ENCODE assay signal across 20 cellular contexts in the genomic region with DNA sequence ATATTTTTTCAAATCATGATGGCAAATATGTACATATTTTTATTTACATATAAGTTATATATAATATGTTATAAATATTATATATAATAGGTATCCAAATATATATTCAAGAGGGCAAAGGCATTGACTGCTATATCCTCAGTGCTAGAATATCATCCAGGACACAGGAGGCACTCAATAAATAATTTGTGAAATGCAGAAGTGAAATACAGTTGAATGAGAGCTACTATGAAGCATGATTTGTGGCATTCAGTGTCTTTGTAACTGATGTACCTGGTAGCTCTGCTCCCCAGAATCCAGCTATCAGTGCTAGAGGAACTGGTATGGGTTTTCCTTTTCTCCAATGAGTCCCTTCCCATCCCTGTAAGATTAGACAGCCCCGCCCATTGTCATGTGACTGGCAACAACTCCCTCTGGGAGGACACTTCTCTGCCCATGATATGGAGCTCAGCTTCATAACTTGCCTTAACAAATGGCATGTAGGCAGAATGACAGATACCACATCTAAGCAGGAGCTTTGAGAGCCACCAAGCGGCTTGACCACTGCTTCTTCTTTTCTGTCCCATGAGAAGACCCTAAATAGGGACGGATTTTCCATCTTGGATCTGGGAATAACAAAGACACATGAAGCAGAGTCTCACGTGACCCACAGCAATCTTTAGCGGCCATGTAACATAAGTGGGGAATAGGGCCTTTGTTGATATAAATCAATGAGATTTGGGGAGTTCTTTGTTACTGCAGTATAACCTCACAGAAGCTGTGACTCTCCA. TPM values are rescaled to one million over a fixed set of nuclear protein-coding genes. Genes with fewer than 3 reads are reported as not detected.
A peak's percentile ranks its signal among the peaks of the same experiment; 100 is the strongest.
DNase-seq lines count a peak whose midpoint lies in the region; ATAC-seq, FAIRE-seq and TF ChIP-seq lines count a peak whose summit lies in the region.
"Had no signal": no experiment of that assay in that cellular context is flagged by ENCODE, and none has a peak within 500 bp of the region (broad histone marks: within the 10 kb centered on the region; RNA-seq: fewer than 3 reads in every experiment).

No MANE protein-coding gene starts in this region.

- H3K9me3 ChIP-seq in K562 (replicated peaks; ENCODE audit: control insufficient read depth, insufficient read depth, low read depth, low read length) (no peaks in the 10 kb centered on the region; the same call in 1 of the 2 replicates), small intestine (ENCODE audit: control insufficient read depth, low read depth) (no peaks in the 10 kb centered on the region)

- H3K4me1 Mint-ChIP-seq in activated naive CD8-positive, alpha-beta T cell treated with anti-CD3 and anti-CD28 coated beads, Interleukin-2, amount 50 U/mL, for 24 hours = peaks cover 21% of the 10 kb centered on the region

- H3K36me3 ChIP-seq in K562 (ENCODE audit: control insufficient read depth, insufficient read depth, low read length) (no peaks in the 10 kb centered on the region; the same call in 2 of the 3 replicates), small intestine (ENCODE audit: control insufficient read depth in 2 of 2, insufficient read depth in 2 of 2, low read length in 2 of 2) (no peaks in the 10 kb centered on the region)

- no peak for TF ChIP-seq CTCF in K562 (IDR thresholded peaks at IDR 0.05 in 2 of 3, conservative IDR thresholded peaks at IDR 0.05 in 1 of 3; ENCODE audit: insufficient read depth in 2 of 3, low read depth in 1 of 3, low read length in 3 of 3)

- TF ChIP-seq EP300 in K562 (IDR thresholded peaks at IDR 0.05; ENCODE audit: low read length) = no peak

- no peak overlapping the region for H3K4me3 Mint-ChIP-seq in activated naive CD8-positive, alpha-beta T cell treated with anti-CD3 and anti-CD28 coated beads, Interleukin-2, amount 50 U/mL, for 24 hours

- H3K9me3 Mint-ChIP-seq in activated naive CD8-positive, alpha-beta T cell treated with anti-CD3 and anti-CD28 coated beads, Interleukin-2, amount 50 U/mL, for 24 hours = no peaks in the 10 kb centered on the region

- in situ Hi-C loops in K562 (cut with MboI) = loop anchor here (5.0 kb wide), 1 partner anchor 357 kb away; no protein-coding TSS in a partner anchor

- no peaks in the 10 kb centered on the region for H3K27me3 ChIP-seq in K562 (ENCODE audit: control insufficient read depth in 2 of 2, insufficient read depth in 2 of 2, low read length in 2 of 2)
- no peaks in the 10 kb centered on the region for H3K27me3 ChIP-seq in small intestine (ENCODE audit: control insufficient read depth in 2 of 2, insufficient read depth in 2 of 2, low read length in 2 of 2)

- H3K4me1 ChIP-seq in K562 (replicated peaks in 1 of 2; ENCODE audit: control insufficient read depth in 2 of 2, insufficient read depth in 2 of 2, low read length in 2 of 2) (peaks cover 8 to 32% of the 10 kb centered on the region in 2 experiments; a peak in 4 of 5 replicates), small intestine (ENCODE audit: control insufficient read depth in 2 of 2, insufficient read depth in 1 of 2, low read depth in 1 of 2, low read length in 1 of 2) (peaks cover 0 to 4% of the 10 kb centered on the region in 2 donors)

- H2AFZ ChIP-seq in K562 (ENCODE audit: low read depth, low read length) = peak overlapping the region; percentile 88

- TF ChIP-seq POLR2A in K562 (conservative IDR thresholded peaks at IDR 0.05) = no peak

- H3K4me2 ChIP-seq in K562 (ENCODE audit: insufficient read depth, low read length) = peak overlapping the region; percentile 57

- CTCF ChIA-PET in K562 (lab: Yijun Ruan, JAX; ENCODE audit: low intra/inter-chr PET ratio) = interaction anchor here (1.1 to 4.8 kb wide), 2 partner anchors 11 to 60 kb away, joined by 4 to 81 read pairs; no protein-coding TSS in a partner anchor

- peak; percentile 15 for DNase-seq in NCI-H82 (lab: John Stamatoyannopoulos, UW)
- no peak for DNase-seq in NCI-H82 treated with DMSO at 0.1 percent for 48 hours (lab: John Stamatoyannopoulos, UW; ENCODE audit: unreplicated experiment)
- peak; percentile 48 for DNase-seq in OCI-M1 (lab: John Stamatoyannopoulos, UW)
- DNase-seq in K562 (ENCODE audit: extremely low read depth in 1 of 4, low spot score in 3 of 4) = peak in 2 of 4 experiments; percentile 9 to 50
- peak; percentile 43 for DNase-seq in small intestine
- no peak for DNase-seq in activated naive CD8-positive, alpha-beta T cell treated with anti-CD3 and anti-CD28 coated beads, Interleukin-2, amount 50 U/mL, for 24 hours
- no peak for DNase-seq in pons (ENCODE audit: low spot score)
- DNase-seq in kidney tubule cell (ENCODE audit: low spot score) = no peak
- DNase-seq: DMS 273 treated with DMSO at 0.1 percent for 48 hours, GDM1, H7, Kasumi-1, MM.1S, NCI-H1105, NCI-H187, NCI-H446, NCI-H774 had no signal

- peak in 1 of 2 experiments; percentile 11; a peak in 1 of 4 replicates for TF ChIP-seq RAD21 in K562 (CRISPR knock-in tag; conservative IDR thresholded peaks at IDR 0.05 in 1 of 2, IDR thresholded peaks at IDR 0.05 in 1 of 2)

- FAIRE-seq in K562 (lab: Jason Lieb, UNC) = peak; percentile 35
- FAIRE-seq in small intestine (lab: Jason Lieb, UNC) = no peak
- FAIRE-seq: GM19239 had no signal

- intact Hi-C loops in K562 (cut with micrococcal nuclease) = loop anchor here (5.0 kb wide), 2 partner anchors 337 to 357 kb away; no protein-coding TSS in a partner anchor

- ATAC-seq in K562 = peak; percentile 38
- no peak for ATAC-seq in activated naive CD8-positive, alpha-beta T cell treated with anti-CD3 and anti-CD28 coated beads, Interleukin-2, amount 50 U/mL, for 24 hours
- ATAC-seq: Panc1 had no signal

- H3K9me1 ChIP-seq in K562 (ENCODE audit: control insufficient read depth, insufficient read depth, low read length) = no peaks in the 10 kb centered on the region

- H3K27me3 Mint-ChIP-seq in activated naive CD8-positive, alpha-beta T cell treated with anti-CD3 and anti-CD28 coated beads, Interleukin-2, amount 50 U/mL, for 24 hours = no peaks in the 10 kb centered on the region

- 31% methylated on average over 5 of the region's 5 CpGs for WGBS in K562 (ENCODE audit: insufficient coverage, low coverage, missing lambda C conversion rate)
- 86 to 90% (median 87%) methylated on average over 5 of the region's 5 CpGs for WGBS in small intestine, 3 donors

- POLR2A ChIA-PET in K562 (lab: Yijun Ruan, JAX) = interaction anchor here (0.6 to 1.6 kb wide), 3 partner anchors 28 to 460 kb away, joined by 3 to 5 read pairs (median 3); partner anchors contain the start of gene EXT2

- H3K4me3 ChIP-seq in K562 = no peak overlapping the region
- H3K4me3 ChIP-seq in small intestine (ENCODE audit: low read depth in 1 of 2, low read length in 2 of 2) = no peak overlapping the region

- H3K27ac ChIP-seq in K562 (ENCODE audit: extremely low read depth, low read depth, low read length) (no peak overlapping the region), small intestine (ENCODE audit: low read depth in 1 of 2, low read length in 1 of 2) (no peak overlapping the region)
- H3K27ac ChIP-seq: C4-2B had no signal

- BruUV-seq in K562 (replicated peaks; lab: Mats Ljungman, UMichigan) = no TSS peak

- H3K9ac ChIP-seq in K562 (ENCODE audit: insufficient read depth in 1 of 2, low read depth in 2 of 2, low read length in 2 of 2) = no peak overlapping the region

- no peaks in the 10 kb centered on the region for H3K36me3 Mint-ChIP-seq in activated naive CD8-positive, alpha-beta T cell treated with anti-CD3 and anti-CD28 coated beads, Interleukin-2, amount 50 U/mL, for 24 hours (ENCODE audit: low read depth)

- no peaks in the 10 kb centered on the region for H4K20me1 ChIP-seq in K562 (replicated peaks; ENCODE audit: control insufficient read depth, insufficient read depth, low read length)

- H3K79me2 ChIP-seq in K562 (ENCODE audit: control insufficient read depth, insufficient read depth, low read length) = no peaks in the 10 kb centered on the region

- no peak overlapping the region for H3K27ac Mint-ChIP-seq in activated naive CD8-positive, alpha-beta T cell treated with anti-CD3 and anti-CD28 coated beads, Interleukin-2, amount 50 U/mL, for 24 hours

TF ChIP-seq in K562, 482 proteins besides CTCF, POLR2A, EP300 and RAD21 (continues in another document):
- TF ChIP-seq CBX1 (IDR thresholded peaks at IDR 0.05; ENCODE audit: low read depth) (no peak), L3MBTL2 (IDR thresholded peaks at IDR 0.05) (no peak)

RNA-seq across cellular contexts. Expression of gene CD82, which starts 10.2 kb away (rescaled TPM):
- 3.5 and 6.3 TPM in 2 replicates for total RNA-seq in K562 (2011; cell fraction: chromatin; rRNA removed; ENCODE audit: low replicate concordance)
- 5.3 and 8.8 TPM in 2 replicates for total RNA-seq in K562 (2011; cell fraction: nucleolus; rRNA removed)
- total RNA-seq in K562 (2011; cell fraction: nucleoplasm; rRNA removed) = 4.4 and 6.4 TPM in 2 replicates
- total RNA-seq in K562 (2014; rRNA removed) = 3.9 and 4.7 TPM in 2 replicates
- total RNA-seq in K562 (2014; rRNA removed; fragmentation: Illumina TruSeq; extraction: Trizol) = 1.3 and 2.0 TPM in 2 replicates
- 4.4 and 4.5 TPM in 2 replicates for total RNA-seq in K562 (2015; rRNA removed; fragmentation: Illumina TruSeq; extraction: Trizol)
- 8.2 and 9.4 TPM in 2 replicates for total RNA-seq in K562 (2021)
- polyA plus RNA-seq in K562 (2011; rRNA removed) = 2.8 and 5.9 TPM in 2 replicates
- polyA plus RNA-seq in K562 (2011; cell fraction: cytosol; rRNA removed) = 5.3 and 7.6 TPM in 2 replicates
- polyA plus RNA-seq in K562 (2011; cell fraction: nucleus; rRNA removed) = 1.1 and 2.4 TPM in 2 replicates
- polyA plus RNA-seq in K562 (2012) = 9.2 and 23.4 TPM in 2 replicates
- 3.0 and 3.7 TPM in 2 replicates for polyA plus RNA-seq in K562 (2014; fragmentation: Illumina TruSeq; extraction: Trizol)
- under 1 TPM; 0.27 to 0.30 TPM for polyA plus RNA-seq in K562 (2014; fragmentation: Nextera tagmentation; extraction: Ambion mirVana)
- polyA plus RNA-seq in K562 (2014; rRNA removed) = 4.6 and 5.8 TPM in 2 replicates
- polyA minus RNA-seq in K562 (2011; rRNA and poly(A)+ RNA removed) = 1.8 and 3.5 TPM in 2 replicates
- 2.4 and 4.0 TPM in 2 replicates for polyA minus RNA-seq in K562 (2011; cell fraction: cytosol; rRNA and poly(A)+ RNA removed)
- 2.3 and 3.4 TPM in 2 replicates for polyA minus RNA-seq in K562 (2011; cell fraction: nucleus; rRNA and poly(A)+ RNA removed)
- 10 to 100 TPM; 24.2 to 89.2 (median 50.5) TPM for polyA plus RNA-seq in small intestine

Comparison
In these comparisons a context has a peak if more than half of its experiments do, and no peak if none do; other contexts are left out.
1. DNase-seq: peak in NCI-H82 (single experiment), OCI-M1 (single experiment) and small intestine (single experiment); none in NCI-H82 treated with DMSO at 0.1 percent for 48 hours (single experiment), activated naive CD8-positive, alpha-beta T cell treated with anti-CD3 and anti-CD28 coated beads, Interleukin-2, amount 50 U/mL, for 24 hours (single experiment), pons (single experiment) and kidney tubule cell (single experiment).